ENCODE assay signal across 8 cellular contexts in the genomic region with DNA sequence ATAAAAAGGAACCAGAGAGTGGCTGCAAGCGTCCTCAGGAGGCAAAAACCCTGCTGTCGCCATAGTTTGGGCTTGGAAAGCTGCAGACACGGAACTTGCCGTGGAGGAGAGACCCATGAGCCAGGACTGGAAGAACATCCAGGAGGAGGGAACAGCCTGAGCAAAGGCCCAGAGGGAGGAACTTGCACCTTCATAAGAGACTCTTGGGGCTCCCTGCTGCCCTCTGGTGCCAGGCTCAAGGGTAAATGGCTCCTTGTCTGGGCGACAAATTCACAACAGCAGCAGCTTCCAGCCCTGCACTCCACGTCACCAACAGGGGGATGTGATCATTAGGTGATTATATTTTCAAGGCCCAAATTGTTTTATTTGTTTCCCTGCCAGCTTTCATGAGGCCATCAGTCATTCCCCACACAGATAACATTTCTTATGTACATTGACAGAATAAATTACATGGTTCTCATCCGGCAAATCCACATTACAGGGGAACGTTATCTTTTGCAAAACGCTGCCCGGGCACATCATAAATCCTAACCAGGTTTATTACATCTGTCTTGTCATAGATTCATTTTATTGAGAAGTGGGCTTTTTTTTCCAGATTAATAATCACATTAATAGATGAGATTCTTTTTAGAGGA.
DNase-seq lines count a peak whose midpoint lies in the region; ATAC-seq, FAIRE-seq and TF ChIP-seq lines count a peak whose summit lies in the region.

No MANE protein-coding gene starts in this region.

- H3K36me3 ChIP-seq in breast epithelium (no peaks in the 10 kb centered on the region), HepG2 (replicated peaks in 1 of 2; ENCODE audit: control insufficient read depth in 1 of 2, insufficient read depth in 2 of 2, low read length in 2 of 2) (no peaks in the 10 kb centered on the region), heart left ventricle (no peaks in the 10 kb centered on the region)

- intact Hi-C loops in MCF 10A (cut with micrococcal nuclease) (loop anchor here (10.0 kb wide), 1 partner anchor 603 kb away; no protein-coding TSS in a partner anchor), breast epithelium (cut with DNase I; ENCODE audit: low total_unique reads) (no loop called here), HepG2 (cut with micrococcal nuclease; ENCODE audit: unreplicated experiment) (no loop called here), heart left ventricle (cut with DNase I) (no loop called here)
- intact Hi-C loops in activated CD8-positive, alpha-beta T cell treated with anti-CD3 and anti-CD28 coated beads for 36 hours (cut with micrococcal nuclease), result no loop called here

- H3K9ac ChIP-seq in HepG2 (ENCODE audit: insufficient read depth, low read depth, low read length), result no peak overlapping the region

- no peak overlapping the region for H3K4me3 Mint-ChIP-seq in MCF 10A (ENCODE audit: unreplicated experiment)
- H3K4me3 Mint-ChIP-seq in activated CD8-positive, alpha-beta T cell treated with anti-CD3 and anti-CD28 coated beads for 36 hours, result no peak overlapping the region

- H3K36me3 Mint-ChIP-seq in MCF 10A (ENCODE audit: insufficient read depth, unreplicated experiment), result no peaks in the 10 kb centered on the region
- no peaks in the 10 kb centered on the region for H3K36me3 Mint-ChIP-seq in activated CD8-positive, alpha-beta T cell treated with anti-CD3 and anti-CD28 coated beads for 36 hours (ENCODE audit: low read depth)

- in situ Hi-C loops in HepG2 (cut with HindIII; ENCODE audit: extremely low pct_ligation_motif_present, low pct_unique_long_range_greater_than_20kb), result no loop called here

- H3K27ac ChIP-seq in breast epithelium (no peak overlapping the region), HepG2 (ENCODE audit: extremely low read length, insufficient read depth, low read length) (no peak overlapping the region), heart left ventricle (no peak overlapping the region)

- H3K4me3 ChIP-seq in breast epithelium (no peak overlapping the region), HepG2 (replicated peaks in 1 of 3; ENCODE audit: insufficient read depth in 1 of 3, low read depth in 2 of 3, low read length in 3 of 3) (no peak overlapping the region), heart left ventricle (no peak overlapping the region)

- H3K4me1 ChIP-seq in breast epithelium (no peaks in the 10 kb centered on the region), HepG2 (ENCODE audit: insufficient read depth, low read length) (no peaks in the 10 kb centered on the region), heart left ventricle (no peaks in the 10 kb centered on the region)

- H3K79me2 ChIP-seq in HepG2 (ENCODE audit: insufficient read depth, low read length), result no peaks in the 10 kb centered on the region

- DNase-seq in MCF 10A (ENCODE audit: unreplicated experiment) (peak; percentile 53), breast epithelium (ENCODE audit: low spot score in 2 of 2) (no peak), NCI-H2029 (lab: John Stamatoyannopoulos, UW) (peak; percentile 69), HepG2 (ENCODE audit: low spot score) (peak; percentile 25), AG08395 (ENCODE audit: low spot score) (no peak), heart left ventricle (no peak)
- DNase-seq in activated CD8-positive, alpha-beta T cell treated with anti-CD3 and anti-CD28 coated beads for 36 hours, result peak; percentile 50

- no peak for ATAC-seq in activated CD8-positive, alpha-beta T cell treated with anti-CD3 and anti-CD28 coated beads for 36 hours
- ATAC-seq in HepG2 (peak; percentile 79), GM19397 (IDR thresholded peaks at IDR 0.05; ENCODE audit: unreplicated experiment) (no peak), heart left ventricle (no peak)

- TF ChIP-seq POLR2A in breast epithelium (IDR thresholded peaks at IDR 0.05), result no peak
- no peak for TF ChIP-seq POLR2A in HepG2 (IDR thresholded peaks at IDR 0.05; ENCODE audit: insufficient read depth in 1 of 2, low read depth in 2 of 2, low read length in 2 of 2)
- no peak for TF ChIP-seq POLR2A in heart left ventricle (IDR thresholded peaks at IDR 0.05)

- TF ChIP-seq CTCF in MCF 10A (IDR thresholded peaks at IDR 0.05; ENCODE audit: unreplicated experiment), result peak; percentile 16
- TF ChIP-seq CTCF in breast epithelium (IDR thresholded peaks at IDR 0.05), result peak in 1 of 3 donors; percentile 15
- peak; percentile 29 for TF ChIP-seq CTCF in activated CD8-positive, alpha-beta T cell treated with anti-CD3 and anti-CD28 coated beads for 36 hours (IDR thresholded peaks at IDR 0.05)
- peak; percentile 58 for TF ChIP-seq CTCF in HepG2 (CRISPR knock-in tag; IDR thresholded peaks at IDR 0.05)
- TF ChIP-seq CTCF in heart left ventricle (IDR thresholded peaks at IDR 0.05), result peak in 3 of 12 donors; percentile 9 to 22 (median 20)

- no peaks in the 10 kb centered on the region for H3K4me1 Mint-ChIP-seq in MCF 10A (ENCODE audit: insufficient read depth, unreplicated experiment)
- no peaks in the 10 kb centered on the region for H3K4me1 Mint-ChIP-seq in activated CD8-positive, alpha-beta T cell treated with anti-CD3 and anti-CD28 coated beads for 36 hours (ENCODE audit: low read depth)

- no peak overlapping the region for H3K4me2 ChIP-seq in HepG2 (ENCODE audit: low read depth, low read length)

- H4K20me1 ChIP-seq in HepG2 (ENCODE audit: insufficient read depth, low read length), result no peaks in the 10 kb centered on the region

- POLR2A ChIA-PET in MCF 10A (lab: Yijun Ruan, JAX), result no interaction called here
- POLR2A ChIA-PET in activated CD8-positive, alpha-beta T cell treated with anti-CD3 and anti-CD28 coated beads for 36 hours (lab: Charles Lee), result no interaction called here
- POLR2A ChIA-PET in HepG2 (lab: Yijun Ruan, JAX), result no interaction called here

- no peak for FAIRE-seq in HepG2 (lab: Jason Lieb, UNC)

- BruUV-seq in MCF 10A (replicated peaks; lab: Mats Ljungman, UMichigan) (no TSS peak), HepG2 (replicated peaks; lab: Mats Ljungman, UMichigan) (no TSS peak)

- TF ChIP-seq EP300 in HepG2 (IDR thresholded peaks at IDR 0.05; ENCODE audit: low read depth in 2 of 2, low read length in 2 of 2) (no peak), HepG2 (CRISPR knock-in tag; IDR thresholded peaks at IDR 0.05; ENCODE audit: borderline replicate concordance) (no peak)

- no peaks in the 10 kb centered on the region for H3K9me3 Mint-ChIP-seq in MCF 10A (ENCODE audit: unreplicated experiment)
- no peaks in the 10 kb centered on the region for H3K9me3 Mint-ChIP-seq in activated CD8-positive, alpha-beta T cell treated with anti-CD3 and anti-CD28 coated beads for 36 hours

- H3K9me3 ChIP-seq in breast epithelium, result peaks cover 0 to 4% of the 10 kb centered on the region in 2 donors
- H3K9me3 ChIP-seq in HepG2 (ENCODE audit: low read length), result no peaks in the 10 kb centered on the region
- peaks cover 0 to 6% (median 0%) of the 10 kb centered on the region in 12 donors for H3K9me3 ChIP-seq in heart left ventricle

- H3K27me3 ChIP-seq in breast epithelium (peaks cover 0 to 19% of the 10 kb centered on the region in 2 donors), HepG2 (ENCODE audit: control insufficient read depth in 1 of 2, insufficient read depth in 2 of 2, low read length in 2 of 2) (no peaks in the 10 kb centered on the region), heart left ventricle (peaks cover 0 to 39% (median 3%) of the 10 kb centered on the region in 9 donors)

- no peak overlapping the region for H3K27ac Mint-ChIP-seq in MCF 10A (ENCODE audit: low read depth, unreplicated experiment)
- H3K27ac Mint-ChIP-seq in activated CD8-positive, alpha-beta T cell treated with anti-CD3 and anti-CD28 coated beads for 36 hours, result no peak overlapping the region

- WGBS in HepG2 (ENCODE audit: low lambda C conversion rate), result 23% methylated on average over 8 of the region's 10 CpGs
- 63 to 72% (median 69%) methylated on average over 10 of the region's 10 CpGs for WGBS in heart left ventricle, 4 donors

- TF ChIP-seq RAD21 in HepG2 (CRISPR knock-in tag; IDR thresholded peaks at IDR 0.05), result no peak

- H3K27me3 Mint-ChIP-seq in MCF 10A (ENCODE audit: insufficient read depth, unreplicated experiment), result no peaks in the 10 kb centered on the region
- H3K27me3 Mint-ChIP-seq in activated CD8-positive, alpha-beta T cell treated with anti-CD3 and anti-CD28 coated beads for 36 hours, result peaks cover 14% of the 10 kb centered on the region

- no peak overlapping the region for H2AFZ ChIP-seq in HepG2 (ENCODE audit: low read length)

- CTCF ChIA-PET in MCF 10A (lab: Yijun Ruan, JAX) (no interaction called here), HepG2 (lab: Yijun Ruan, JAX; ENCODE audit: low intra/inter-chr PET ratio, low total read pairs) (interaction anchor here (1.3 to 2.2 kb wide), 2 partner anchors 474 to 601 kb away, joined by 3 to 11 read pairs; no protein-coding TSS in a partner anchor)
- CTCF ChIA-PET in activated CD8-positive, alpha-beta T cell treated with anti-CD3 and anti-CD28 coated beads for 36 hours (lab: Charles Lee), result interaction anchor here (1.0 kb wide), 1 partner anchor 601 kb away, joined by 3 read pairs; no protein-coding TSS in a partner anchor

TF ChIP-seq in HepG2, 621 proteins besides CTCF, POLR2A, EP300 and RAD21:
- peak; percentile 45 for TF ChIP-seq STAG1 (CRISPR knock-in tag; IDR thresholded peaks at IDR 0.05)
- peak; percentile 60 for TF ChIP-seq SMC3 (IDR thresholded peaks at IDR 0.05; ENCODE audit: low read length)
- TF ChIP-seq CREB1 (IDR thresholded peaks at IDR 0.05), result peak; percentile 29; the same call in 1 of the 2 replicates
- TF ChIP-seq CREB1 (CRISPR knock-in tag; IDR thresholded peaks at IDR 0.05), result no peak
- TF ChIP-seq ZNF121 (CRISPR knock-in tag; IDR thresholded peaks at IDR 0.05), result no peak
- TF ChIP-seq XRCC5 (optimal IDR thresholded peaks at IDR 0.05; ENCODE audit: low read length), result peak; percentile 35
- TF ChIP-seq ZFY (CRISPR knock-in tag; IDR thresholded peaks at IDR 0.05), result no peak
- no peak for TF ChIP-seq NCOA2 (CRISPR knock-in tag; IDR thresholded peaks at IDR 0.05)

Comparison
In these comparisons a context has a peak if more than half of its experiments do, and no peak if none do; other contexts are left out.
1. DNase-seq: peak in MCF 10A (single experiment), NCI-H2029 (single experiment), activated CD8-positive, alpha-beta T cell treated with anti-CD3 and anti-CD28 coated beads for 36 hours (single experiment) and HepG2 (single experiment); none in breast epithelium (0 of 2), AG08395 (single experiment) and heart left ventricle (0 of 5).